Comparison of ENCODE assay signal across 21 cellular contexts in the genomic region with DNA sequence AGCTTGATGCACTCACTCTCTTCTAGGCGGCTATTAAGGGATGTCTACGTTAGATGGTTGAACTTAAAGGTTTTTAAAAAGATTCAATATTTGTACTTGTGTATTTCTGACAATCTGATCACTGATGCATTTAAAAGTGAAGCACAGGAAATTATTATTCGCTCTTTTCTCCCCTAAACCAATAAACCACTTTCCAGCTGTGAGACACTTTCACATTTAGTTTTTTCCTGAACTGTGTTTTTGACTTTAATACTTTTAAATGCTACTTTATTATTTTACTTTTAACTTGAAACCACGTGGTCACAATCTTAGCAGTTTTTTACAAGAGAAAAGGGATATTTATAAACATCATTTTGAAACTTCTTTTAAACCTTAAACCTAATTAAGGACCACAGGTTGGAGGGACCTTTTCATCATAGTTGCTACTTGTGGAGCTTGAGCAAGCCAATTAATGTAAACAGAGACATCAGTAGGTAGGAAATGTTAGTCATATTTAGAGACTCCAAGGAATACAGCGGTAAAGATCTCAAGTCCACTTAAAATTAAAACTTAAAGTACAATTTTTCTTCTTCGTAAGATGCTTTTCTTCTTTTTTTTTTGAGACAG. TPM values are rescaled to one million over a fixed set of nuclear protein-coding genes. Genes with fewer than 3 reads are reported as not detected.
DNase-seq lines count a peak whose midpoint lies in the region; ATAC-seq, FAIRE-seq and TF ChIP-seq lines count a peak whose summit lies in the region.
"Had no signal": no experiment of that assay in that cellular context is flagged by ENCODE, and none has a peak within 500 bp of the region (broad histone marks: within the 10 kb centered on the region; RNA-seq: fewer than 3 reads in every experiment).

No MANE protein-coding gene starts in this region.

- peaks cover 33 to 58% (median 41%) of the 10 kb centered on the region in 4 donors for H3K4me1 Mint-ChIP-seq in CD4-positive, CD25-positive, alpha-beta regulatory T cell
- H3K4me1 Mint-ChIP-seq in activated T-helper 1 cell treated with anti-CD3 and anti-CD28 coated beads, Interleukin-12 subunit alpha, Interleukin-12 subunit beta, Interleukin-2, Interleukin-4 antibody, amounts not matched to agents 30 ng/mL and 10 ng/mL and 1 ng/mL, durations not matched to agents 14 hours and 24 hours and 36 hours (ENCODE audit: low read depth) = peaks cover 47% of the 10 kb centered on the region
- peaks cover 15% of the 10 kb centered on the region for H3K4me1 Mint-ChIP-seq in memory B cell

- DNase-seq in CD4-positive, CD25-positive, alpha-beta regulatory T cell = no peak
- no peak for DNase-seq in activated T-helper 1 cell treated with anti-CD3 and anti-CD28 coated beads, Interleukin-12 subunit alpha, Interleukin-12 subunit beta, Interleukin-2, Interleukin-4 antibody, amounts not matched to agents 30 ng/mL and 10 ng/mL and 1 ng/mL, durations not matched to agents 14 hours and 24 hours and 36 hours (ENCODE audit: low spot score)
- DNase-seq in memory B cell (ENCODE audit: low spot score in 2 of 2) (no peak), RCC 7860 (ENCODE audit: low spot score) (no peak), hepatocyte (ENCODE audit: low spot score) (no peak)
- DNase-seq: Calu3; EL; H7; mammary epithelial cell; NCI-H1417; NCI-H524 treated with DMSO at 0.1 percent for 48 hours; RPMI8226; stimulated activated naive CD4-positive, alpha-beta T cell treated with Interleukin-2 at 50 U/mL for 16 hours; thyroid gland had no signal

- H3K9me3 ChIP-seq in CD4-positive, CD25-positive, alpha-beta regulatory T cell (ENCODE audit: control insufficient read depth in 2 of 2, low read length in 2 of 2) = no peaks in the 10 kb centered on the region
- H3K9me3 ChIP-seq in DOHH2 (ENCODE audit: control insufficient read depth, insufficient read depth, low read length) = no peaks in the 10 kb centered on the region
- no peaks in the 10 kb centered on the region for H3K9me3 ChIP-seq in hepatocyte (ENCODE audit: low read depth)
- H3K9me3 ChIP-seq: breast epithelium, thyroid gland had no signal

- H3K27me3 Mint-ChIP-seq in CD4-positive, CD25-positive, alpha-beta regulatory T cell = no peaks in the 10 kb centered on the region
- no peaks in the 10 kb centered on the region for H3K27me3 Mint-ChIP-seq in activated T-helper 1 cell treated with anti-CD3 and anti-CD28 coated beads, Interleukin-12 subunit alpha, Interleukin-12 subunit beta, Interleukin-2, Interleukin-4 antibody, amounts not matched to agents 30 ng/mL and 10 ng/mL and 1 ng/mL, durations not matched to agents 14 hours and 24 hours and 36 hours (ENCODE audit: insufficient read depth)
- H3K27me3 Mint-ChIP-seq in memory B cell = no peaks in the 10 kb centered on the region
- H3K27me3 Mint-ChIP-seq: IgD-negative memory B cell had no signal

- peak overlapping the region in 2 of 4 donors; percentile 26 to 39 for H3K4me3 Mint-ChIP-seq in CD4-positive, CD25-positive, alpha-beta regulatory T cell
- no peak overlapping the region for H3K4me3 Mint-ChIP-seq in activated T-helper 1 cell treated with anti-CD3 and anti-CD28 coated beads, Interleukin-12 subunit alpha, Interleukin-12 subunit beta, Interleukin-2, Interleukin-4 antibody, amounts not matched to agents 30 ng/mL and 10 ng/mL and 1 ng/mL, durations not matched to agents 14 hours and 24 hours and 36 hours
- H3K4me3 Mint-ChIP-seq in memory B cell = no peak overlapping the region
- H3K4me3 Mint-ChIP-seq: IgD-negative memory B cell, WTC11 had no signal

- peak overlapping the region; percentile 14 for H3K27ac ChIP-seq in CD4-positive, CD25-positive, alpha-beta regulatory T cell (ENCODE audit: insufficient read depth, low read length, poor library complexity, severe bottlenecking)
- H3K27ac ChIP-seq in DOHH2 (ENCODE audit: low read depth, low read length) = peak overlapping the region; percentile 7; the same call in 1 of the 2 replicates
- no peak overlapping the region for H3K27ac ChIP-seq in hepatocyte
- H3K27ac ChIP-seq: breast epithelium, thyroid gland had no signal

- peaks cover 3% of the 10 kb centered on the region for H3F3A ChIP-seq in DOHH2 (ENCODE audit: control insufficient read depth, insufficient read depth)

- H3K27me3 ChIP-seq in CD4-positive, CD25-positive, alpha-beta regulatory T cell (ENCODE audit: control insufficient read depth, insufficient read depth, low read length) = no peaks in the 10 kb centered on the region
- H3K27me3 ChIP-seq in DOHH2 (ENCODE audit: control insufficient read depth, low read length) (no peaks in the 10 kb centered on the region), hepatocyte (no peaks in the 10 kb centered on the region)
- H3K27me3 ChIP-seq: breast epithelium, thyroid gland had no signal

- H3K9me2 ChIP-seq in DOHH2 (replicated peaks; ENCODE audit: control insufficient read depth, low read length) = no peaks in the 10 kb centered on the region
- H3K9me2 ChIP-seq in hepatocyte (replicated peaks; ENCODE audit: insufficient read depth) = no peaks in the 10 kb centered on the region

- H3K36me3 ChIP-seq in CD4-positive, CD25-positive, alpha-beta regulatory T cell (ENCODE audit: control insufficient read depth, insufficient read depth, low read length) = peaks cover 59% of the 10 kb centered on the region
- H3K36me3 ChIP-seq in DOHH2 (ENCODE audit: control insufficient read depth, low read length) = peaks cover 86% of the 10 kb centered on the region
- H3K36me3 ChIP-seq in hepatocyte (replicated peaks; ENCODE audit: insufficient read depth, low read depth) = no peaks in the 10 kb centered on the region
- H3K36me3 ChIP-seq: breast epithelium had no signal

- peaks cover 38% of the 10 kb centered on the region for H3K4me1 ChIP-seq in CD4-positive, CD25-positive, alpha-beta regulatory T cell (ENCODE audit: control insufficient read depth, insufficient read depth, low read length, poor library complexity, severe bottlenecking)
- H3K4me1 ChIP-seq in DOHH2 (ENCODE audit: control insufficient read depth, low read length) (peaks cover 30% of the 10 kb centered on the region), hepatocyte (ENCODE audit: insufficient read depth) (no peaks in the 10 kb centered on the region)
- H3K4me1 ChIP-seq: breast epithelium had no signal

- H3K9me3 Mint-ChIP-seq in CD4-positive, CD25-positive, alpha-beta regulatory T cell = peaks cover 0 to 2% (median 0%) of the 10 kb centered on the region in 7 donors
- H3K9me3 Mint-ChIP-seq in activated T-helper 1 cell treated with anti-CD3 and anti-CD28 coated beads, Interleukin-12 subunit alpha, Interleukin-12 subunit beta, Interleukin-2, Interleukin-4 antibody, amounts not matched to agents 30 ng/mL and 10 ng/mL and 1 ng/mL, durations not matched to agents 14 hours and 24 hours and 36 hours = no peaks in the 10 kb centered on the region
- no peaks in the 10 kb centered on the region for H3K9me3 Mint-ChIP-seq in memory B cell
- H3K9me3 Mint-ChIP-seq: activated T-helper 2 cell treated with anti-CD3 and anti-CD28 coated beads, Interferon-gamma antibody, Interleukin-2, Interleukin-4, amounts not matched to agents 10 μg/mL and 5 μg/mL and 100 μg/mL, durations not matched to agents 14 hours and 24 hours and 36 hours; IgD-negative memory B cell; WTC11 had no signal

- H4K20me1 ChIP-seq in DOHH2 (ENCODE audit: control insufficient read depth, insufficient read depth, low read depth, low read length) (no peaks in the 10 kb centered on the region), hepatocyte (ENCODE audit: insufficient read depth, poor library complexity, severe bottlenecking) (peaks cover 7% of the 10 kb centered on the region)

- no peak for TF ChIP-seq CTCF in DOHH2 (IDR thresholded peaks at IDR 0.05; ENCODE audit: low read depth, low read length, poor library complexity, severe bottlenecking)
- no peak for TF ChIP-seq CTCF in hepatocyte (IDR thresholded peaks at IDR 0.05; ENCODE audit: poor library complexity)

- peak overlapping the region; percentile 14 to 28 (median 16) for H3K27ac Mint-ChIP-seq in CD4-positive, CD25-positive, alpha-beta regulatory T cell
- H3K27ac Mint-ChIP-seq in activated T-helper 1 cell treated with anti-CD3 and anti-CD28 coated beads, Interleukin-12 subunit alpha, Interleukin-12 subunit beta, Interleukin-2, Interleukin-4 antibody, amounts not matched to agents 30 ng/mL and 10 ng/mL and 1 ng/mL, durations not matched to agents 14 hours and 24 hours and 36 hours = peak overlapping the region; percentile 25
- H3K27ac Mint-ChIP-seq in memory B cell = peak overlapping the region; percentile 46

- H2AFZ ChIP-seq in hepatocyte = no peak overlapping the region

- H3K4me3 ChIP-seq in CD4-positive, CD25-positive, alpha-beta regulatory T cell (ENCODE audit: low read depth, low read length) = peak overlapping the region; percentile 42
- no peak overlapping the region for H3K4me3 ChIP-seq in DOHH2 (ENCODE audit: low read length)
- H3K4me3 ChIP-seq in hepatocyte = no peak overlapping the region
- H3K4me3 ChIP-seq: breast epithelium, smooth muscle cell, thyroid gland had no signal

- peaks cover 48% of the 10 kb centered on the region for H3K36me3 Mint-ChIP-seq in CD4-positive, CD25-positive, alpha-beta regulatory T cell
- H3K36me3 Mint-ChIP-seq in activated T-helper 1 cell treated with anti-CD3 and anti-CD28 coated beads, Interleukin-12 subunit alpha, Interleukin-12 subunit beta, Interleukin-2, Interleukin-4 antibody, amounts not matched to agents 30 ng/mL and 10 ng/mL and 1 ng/mL, durations not matched to agents 14 hours and 24 hours and 36 hours (ENCODE audit: low read depth) = peaks cover 57% of the 10 kb centered on the region
- H3K36me3 Mint-ChIP-seq in memory B cell = peaks cover 26% of the 10 kb centered on the region

- 96% methylated on average over 6 of the region's 6 CpGs for WGBS in hepatocyte (ENCODE audit: low lambda C conversion rate, missing lambda C conversion rate)

- ATAC-seq in CD4-positive, CD25-positive, alpha-beta regulatory T cell (ENCODE audit: low read depth in 2 of 2) = no peak
- no peak for ATAC-seq in memory B cell (ENCODE audit: low read depth)
- no peak for ATAC-seq in HG03175 (IDR thresholded peaks at IDR 0.05; ENCODE audit: unreplicated experiment)
- ATAC-seq: WTC11 had no signal

- intact Hi-C loops in activated T-helper 1 cell treated with anti-CD3 and anti-CD28 coated beads, Interleukin-12 subunit alpha, Interleukin-12 subunit beta, Interleukin-2, Interleukin-4 antibody, amounts not matched to agents 30 ng/mL and 10 ng/mL and 1 ng/mL, durations not matched to agents 14 hours and 24 hours and 36 hours (cut with micrococcal nuclease) = loop anchor here (2.0 kb wide), 2 partner anchors 17 to 39 kb away; no protein-coding TSS in a partner anchor

- no peak for FAIRE-seq in RCC 7860 (lab: Jason Lieb, UNC)

- H3K79me2 ChIP-seq in DOHH2 (ENCODE audit: control insufficient read depth, low read length) = peaks cover 47% of the 10 kb centered on the region
- peaks cover 71% of the 10 kb centered on the region for H3K79me2 ChIP-seq in hepatocyte

- H3K4me2 ChIP-seq in DOHH2 (ENCODE audit: low read length) (peak overlapping the region; percentile 13), hepatocyte (no peak overlapping the region)
- H3K4me2 ChIP-seq: smooth muscle cell had no signal

RNA-seq across cellular contexts. Expression of a gene that starts 9.2 kb away (rescaled TPM):
- 209 TPM for total RNA-seq in CD4-positive, CD25-positive, alpha-beta regulatory T cell
- polyA plus RNA-seq in CD4-positive, CD25-positive, alpha-beta regulatory T cell = 1 to 10 TPM; 2.6 to 5.3 (median 3.3) TPM
- total RNA-seq in activated T-helper 1 cell treated with anti-CD3 and anti-CD28 coated beads, Interleukin-12 subunit alpha, Interleukin-12 subunit beta, Interleukin-2, Interleukin-4 antibody, amounts not matched to agents 30 ng/mL and 10 ng/mL and 1 ng/mL, durations not matched to agents 14 hours and 24 hours and 36 hours = 91.6 and 95.8 TPM in 2 replicates
- 63.4 and 72.1 TPM in 2 replicates for total RNA-seq in hepatocyte
- 9.4 and 11.7 TPM in 2 replicates for polyA plus RNA-seq in hepatocyte
